8 cellular contexts compared by ENCODE assay signal in the genomic region with DNA sequence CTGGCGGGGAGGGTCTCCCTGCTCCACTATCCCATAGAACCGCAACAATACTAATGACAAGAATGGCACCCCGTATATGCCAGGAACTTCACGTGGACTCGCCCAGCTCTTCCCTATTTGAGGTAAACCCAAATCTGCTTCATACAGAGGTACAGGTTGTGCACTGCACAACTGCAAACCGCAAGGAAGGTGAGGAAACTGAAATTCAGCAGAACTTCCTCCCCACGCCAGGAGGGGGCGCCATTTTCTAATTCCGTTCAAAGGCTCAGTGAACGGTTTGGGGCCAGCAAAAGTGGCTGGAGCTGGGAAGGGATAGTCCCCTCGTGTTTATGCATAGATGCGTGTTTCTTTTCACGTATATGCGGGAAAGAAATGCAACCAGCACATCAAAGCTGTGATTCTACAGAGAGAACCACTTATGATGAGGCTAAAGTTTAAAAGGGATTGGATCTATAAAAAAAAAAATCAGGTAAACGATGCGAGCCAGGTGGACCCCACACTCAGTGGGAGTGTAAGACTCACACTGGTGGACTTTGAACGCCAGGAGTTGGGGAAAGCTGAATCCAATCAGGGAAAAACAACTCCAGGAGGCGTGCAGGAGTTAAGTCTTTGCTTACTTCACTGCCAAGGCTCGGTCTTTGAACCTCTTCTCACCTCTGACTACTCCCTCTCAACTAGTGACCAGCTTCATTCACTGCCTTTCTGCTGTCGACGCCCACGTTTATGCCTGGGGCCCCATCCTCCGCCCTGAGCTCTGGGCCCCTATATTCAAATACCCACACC. TPM values are rescaled to one million over a fixed set of nuclear protein-coding genes. Genes with fewer than 3 reads are reported as not detected.
DNase-seq lines count a peak whose midpoint lies in the region; ATAC-seq and TF ChIP-seq lines count a peak whose summit lies in the region.

No MANE protein-coding gene starts in this region.

- H3K27me3 ChIP-seq in neutrophil, result peaks cover 100% of the 10 kb centered on the region

- H3K4me3 ChIP-seq in HFF-Myc (replicated peaks; ENCODE audit: low read depth, low read length) (no peak overlapping the region), neutrophil (ENCODE audit: low read depth in 1 of 2, low read length in 1 of 2) (no peak overlapping the region)

- H3K9me3 Mint-ChIP-seq in CD14-positive monocyte, result peaks cover 0 to 16% (median 9%) of the 10 kb centered on the region in 7 donors
- no peaks in the 10 kb centered on the region for H3K9me3 Mint-ChIP-seq in chondrocyte (ENCODE audit: low read depth)

- H3K27me3 Mint-ChIP-seq in CD14-positive monocyte (ENCODE audit: low read depth in 3 of 3), result peaks cover 65 to 95% (median 74%) of the 10 kb centered on the region in 3 donors
- peaks cover 48% of the 10 kb centered on the region for H3K27me3 Mint-ChIP-seq in chondrocyte (ENCODE audit: low read depth)

- H3K27ac Mint-ChIP-seq in CD14-positive monocyte (no peak overlapping the region), chondrocyte (ENCODE audit: unreplicated experiment) (no peak overlapping the region)

- H3K4me1 Mint-ChIP-seq in CD14-positive monocyte (no peaks in the 10 kb centered on the region), chondrocyte (ENCODE audit: low read depth) (no peaks in the 10 kb centered on the region)

- H3K36me3 ChIP-seq in neutrophil, result no peaks in the 10 kb centered on the region

- no peaks in the 10 kb centered on the region for H3K4me1 ChIP-seq in neutrophil (ENCODE audit: control insufficient read depth in 1 of 2, insufficient read depth in 1 of 2, low read depth in 1 of 2, low read length in 1 of 2)

- peak overlapping the region in 1 of 2 donors; percentile 83 for H3K4me3 Mint-ChIP-seq in CD14-positive monocyte
- H3K4me3 Mint-ChIP-seq in chondrocyte (ENCODE audit: unreplicated experiment), result no peak overlapping the region

- TF ChIP-seq CTCF in CD14-positive monocyte (IDR thresholded peaks at IDR 0.05) (peak; percentile 86), HFF-Myc (IDR thresholded peaks at IDR 0.05; ENCODE audit: low read depth, low read length, missing control alignments) (peak; percentile 80), chondrocyte (IDR thresholded peaks at IDR 0.05) (peak; percentile 87), neutrophil (IDR thresholded peaks at IDR 0.05) (peak; percentile 73)

- DNase-seq in CD14-positive monocyte (ENCODE audit: low spot score), result no peak
- DNase-seq in HFF-Myc (ENCODE audit: extremely low read depth, low read depth), result no peak
- peak; percentile 19 for DNase-seq in T-helper 9 cell
- DNase-seq in chondrocyte (ENCODE audit: low spot score), result no peak

- no peak overlapping the region for H3K27ac ChIP-seq in neutrophil

- intact Hi-C loops in CD14-positive monocyte (cut with micrococcal nuclease), result loop anchor here (2.0 to 10.0 kb wide), 2 partner anchors 113 to 115 kb away; no protein-coding TSS in a partner anchor

- H3K36me3 Mint-ChIP-seq in CD14-positive monocyte (peaks cover 0 to 1% of the 10 kb centered on the region in 2 donors), chondrocyte (ENCODE audit: low read depth) (no peaks in the 10 kb centered on the region)

- no peaks in the 10 kb centered on the region for H3K9me3 ChIP-seq in neutrophil

- ATAC-seq in HG03469 (IDR thresholded peaks at IDR 0.05; ENCODE audit: unreplicated experiment) (no peak), HG02642 (IDR thresholded peaks at IDR 0.05; ENCODE audit: poor library complexity, unreplicated experiment) (no peak), HG03442 (IDR thresholded peaks at IDR 0.05; ENCODE audit: unreplicated experiment) (no peak)

RNA-seq across cellular contexts. Expression of a gene that starts 20.3 kb away (rescaled TPM):
- not detected for polyA plus RNA-seq in CD14-positive monocyte
- 1.7 to 4.3 TPM (median 2.5 TPM) in 3 replicates for total RNA-seq in chondrocyte

RNA-seq across cellular contexts. Expression of a gene that starts 29.8 kb away (rescaled TPM):
- polyA plus RNA-seq in CD14-positive monocyte, result not detected
- 0.28 to 0.77 TPM (median 0.47 TPM) in 3 replicates for total RNA-seq in chondrocyte

RNA-seq across cellular contexts. Expression of a gene that starts 50.1 kb away (rescaled TPM):
- polyA plus RNA-seq in CD14-positive monocyte, result not detected
- 0.27 to 0.65 TPM (median 0.41 TPM) in 3 replicates for total RNA-seq in chondrocyte

RNA-seq across cellular contexts. Expression of a gene that starts 53.7 kb away (rescaled TPM):
- 10 to 100 TPM in 1 of 2 donors, 1 to 10 TPM in 1; 8.2 to 49.1 TPM for polyA plus RNA-seq in CD14-positive monocyte
- 2.9 to 5.4 TPM (median 5.1 TPM) in 3 replicates for total RNA-seq in chondrocyte
